In genomic region chr11:83403990-83404389, GRCh38 we compare ENCODE assay signal across 19 cellular contexts.
"Had no signal": no experiment of that assay in that cellular context is flagged by ENCODE, and none has a peak within 500 bp of the region (broad histone marks: within the 10 kb centered on the region; RNA-seq: fewer than 3 reads in every experiment).

No MANE protein-coding gene starts in this region.

- H3K36me3 Mint-ChIP-seq: activated naive CD8-positive, alpha-beta T cell treated with anti-CD3 and anti-CD28 coated beads for 36 hours; WTC11 had no signal

- H3K27ac ChIP-seq: brain microvascular endothelial cell, coronary artery, pancreas, tibial nerve, vagina had no signal

- DNase-seq: activated CD4-positive, alpha-beta T cell treated with anti-CD3 and anti-CD28 coated beads for 48 hours; activated CD8-positive, alpha-beta memory T cell treated with anti-CD3 and anti-CD28 coated beads, Interleukin-2, amount 50 U/mL, for 4 hours; activated CD8-positive, alpha-beta T cell treated with anti-CD3 and anti-CD28 coated beads, Interleukin-2, amount 10 ng/mL, durations not matched to agents 7 days and 5 days; activated naive CD8-positive, alpha-beta T cell treated with anti-CD3 and anti-CD28 coated beads for 36 hours; activated T-cell treated with anti-CD3 and anti-CD28 coated beads, Interleukin-2, amount 50 U/mL, for 72 hours; brain microvascular endothelial cell; kidney glomerular epithelial cell; left ventricle myocardium superior; pancreas; stimulated activated CD4-positive, alpha-beta T cell treated with anti-CD3 and anti-CD28 coated beads, Interleukin-4, amount 100 ng/mL, for 24 hours; stimulated activated naive CD4-positive, alpha-beta T cell; T-helper 2 cell had no signal

- H3K27me3 ChIP-seq: brain microvascular endothelial cell, pancreas, tibial nerve, vagina had no signal

- H3K36me3 ChIP-seq: brain microvascular endothelial cell, pancreas, tibial nerve, vagina had no signal

- H3K9me3 Mint-ChIP-seq: activated naive CD8-positive, alpha-beta T cell treated with anti-CD3 and anti-CD28 coated beads for 36 hours; central memory CD8-positive, alpha-beta T cell; neural crest cell; WTC11 had no signal

- H3K27ac Mint-ChIP-seq: activated CD8-positive, alpha-beta T cell treated with anti-CD3 and anti-CD28 coated beads, Interleukin-2, amount 10 ng/mL, durations not matched to agents 7 days and 5 days; activated naive CD8-positive, alpha-beta T cell treated with anti-CD3 and anti-CD28 coated beads for 36 hours; activated T-cell treated with anti-CD3 and anti-CD28 coated beads, Interleukin-2, amount 50 U/mL, for 72 hours; WTC11 had no signal

- ATAC-seq: activated CD8-positive, alpha-beta T cell treated with anti-CD3 and anti-CD28 coated beads, Interleukin-2, amount 10 ng/mL, durations not matched to agents 7 days and 5 days; activated T-cell treated with anti-CD3 and anti-CD28 coated beads, Interleukin-2, amount 50 U/mL, for 72 hours; esophagus mucosa; left ventricle myocardium superior; pancreas; WTC11 had no signal

- H3K4me1 Mint-ChIP-seq: activated naive CD8-positive, alpha-beta T cell treated with anti-CD3 and anti-CD28 coated beads for 36 hours; central memory CD8-positive, alpha-beta T cell had no signal

- H3K4me3 ChIP-seq: coronary artery, pancreas, tibial nerve, vagina had no signal

- H3K4me1 ChIP-seq: tibial nerve, vagina had no signal

- H3K4me3 Mint-ChIP-seq: activated CD8-positive, alpha-beta T cell treated with anti-CD3 and anti-CD28 coated beads, Interleukin-2, amount 10 ng/mL, durations not matched to agents 7 days and 5 days; activated naive CD8-positive, alpha-beta T cell treated with anti-CD3 and anti-CD28 coated beads for 36 hours; activated T-cell treated with anti-CD3 and anti-CD28 coated beads, Interleukin-2, amount 50 U/mL, for 72 hours; central memory CD8-positive, alpha-beta T cell; neural crest cell; WTC11 had no signal

- H3K27me3 Mint-ChIP-seq: activated naive CD8-positive, alpha-beta T cell treated with anti-CD3 and anti-CD28 coated beads for 36 hours had no signal

- H3K9me3 ChIP-seq: pancreas, tibial nerve, vagina had no signal
